In genomic region chr1:230310381-230311163, GRCh38 we compare ENCODE assay signal across 8 cellular contexts.
DNase-seq lines count a peak whose midpoint lies in the region; ATAC-seq and TF ChIP-seq lines count a peak whose summit lies in the region.

No MANE protein-coding gene starts in this region.

- CTCF ChIA-PET in naive thymus-derived CD4-positive, alpha-beta T cell (lab: Charles Lee): interaction anchor here (0.6 to 1.8 kb wide), 6 partner anchors 177 to 650 kb away, joined by 3 to 11 read pairs (median 3); no protein-coding TSS in a partner anchor

- peak; percentile 87 for ATAC-seq in naive thymus-derived CD4-positive, alpha-beta T cell
- ATAC-seq in stimulated activated naive B cell treated with anti-CD40 and anti-IgM and Interleukin-4, amounts not matched to agents 10 μg/mL and 1 μg/mL and 100 μg/mL, for 72 hours (replicated peaks): peak; percentile 68 to 86
- no peak for ATAC-seq in HG03108 (IDR thresholded peaks at IDR 0.05; ENCODE audit: unreplicated experiment)

- no peak overlapping the region for H3K9ac ChIP-seq in OCI-LY1 (ENCODE audit: low read length)

- H3K27me3 ChIP-seq in OCI-LY1 (ENCODE audit: insufficient read depth, low read length): no peaks in the 10 kb centered on the region
- no peaks in the 10 kb centered on the region for H3K27me3 ChIP-seq in naive thymus-derived CD4-positive, alpha-beta T cell (ENCODE audit: control insufficient read depth in 2 of 2, insufficient read depth in 2 of 2, low read length in 2 of 2)

- peak; percentile 89 for TF ChIP-seq CTCF in GM12864 (IDR thresholded peaks at IDR 0.05; ENCODE audit: low read depth, low read length, missing control alignments)
- TF ChIP-seq CTCF in OCI-LY1 (IDR thresholded peaks at IDR 0.05; ENCODE audit: low read length): peak; percentile 94

- H3K27ac ChIP-seq in OCI-LY1 (ENCODE audit: low read depth, low read length, poor library complexity, severe bottlenecking): no peak overlapping the region
- H3K27ac ChIP-seq in naive thymus-derived CD4-positive, alpha-beta T cell (ENCODE audit: low read depth, low read length): no peak overlapping the region

- no peak overlapping the region for H2AFZ ChIP-seq in OCI-LY1 (ENCODE audit: low read length)

- no peaks in the 10 kb centered on the region for H3K36me3 Mint-ChIP-seq in naive thymus-derived CD4-positive, alpha-beta T cell
- no peaks in the 10 kb centered on the region for H3K36me3 Mint-ChIP-seq in stimulated activated naive B cell treated with anti-CD40 and anti-IgM and Interleukin-4, amounts not matched to agents 10 μg/mL and 1 μg/mL and 100 μg/mL, for 72 hours

- H3K4me3 ChIP-seq in GM12864 (ENCODE audit: low read depth, low read length) (no peak overlapping the region), OCI-LY1 (ENCODE audit: low read depth, low read length, poor library complexity, severe bottlenecking) (no peak overlapping the region)
- no peak overlapping the region for H3K4me3 ChIP-seq in naive thymus-derived CD4-positive, alpha-beta T cell (ENCODE audit: low read length)

- no peaks in the 10 kb centered on the region for H3K79me2 ChIP-seq in OCI-LY1 (ENCODE audit: insufficient read depth, low read length)

- H3K36me3 ChIP-seq in OCI-LY1 (ENCODE audit: insufficient read depth, low read length): no peaks in the 10 kb centered on the region
- H3K36me3 ChIP-seq in naive thymus-derived CD4-positive, alpha-beta T cell (ENCODE audit: control insufficient read depth in 2 of 3, insufficient read depth in 3 of 3, low read length in 3 of 3): no peaks in the 10 kb centered on the region

- DNase-seq in GM12864 (ENCODE audit: low read depth): peak; percentile 29
- peak; percentile 85 for DNase-seq in HT-29 (ENCODE audit: low spot score)
- DNase-seq in activated T-cell treated with anti-CD3 and anti-CD28 coated beads for 4 hours: peak; percentile 46
- DNase-seq in erythroblast (lab: John Stamatoyannopoulos, UW): peak; percentile 71 to 86
- DNase-seq in naive thymus-derived CD4-positive, alpha-beta T cell: peak; percentile 25 to 70 (median 54)
- DNase-seq in stimulated activated naive B cell treated with anti-CD40 and anti-IgM and Interleukin-4, amounts not matched to agents 10 μg/mL and 1 μg/mL and 100 μg/mL, for 72 hours: peak; percentile 44

- no peaks in the 10 kb centered on the region for H4K20me1 ChIP-seq in OCI-LY1 (ENCODE audit: insufficient read depth, low read length)

- H3K4me1 Mint-ChIP-seq in naive thymus-derived CD4-positive, alpha-beta T cell: peaks cover 4 to 10% (median 4%) of the 10 kb centered on the region in 7 donors
- peaks cover 12 to 32% of the 10 kb centered on the region in 2 donors for H3K4me1 Mint-ChIP-seq in stimulated activated naive B cell treated with anti-CD40 and anti-IgM and Interleukin-4, amounts not matched to agents 10 μg/mL and 1 μg/mL and 100 μg/mL, for 72 hours

- intact Hi-C loops in naive thymus-derived CD4-positive, alpha-beta T cell (cut with micrococcal nuclease): loop anchor here (1.0 to 10.0 kb wide), 12 partner anchors 106 to 1646 kb away; partner anchors contain the start of gene GALNT2 (in 1 of the 2)

- H3K9me2 ChIP-seq in OCI-LY1 (ENCODE audit: low read depth, low read length): no peaks in the 10 kb centered on the region

- H3K4me2 ChIP-seq in OCI-LY1 (ENCODE audit: low read length): peak overlapping the region; percentile 13; the same call in 1 of the 2 replicates

- peaks cover 5 to 19% (median 10%) of the 10 kb centered on the region in 5 donors for H3K27me3 Mint-ChIP-seq in naive thymus-derived CD4-positive, alpha-beta T cell
- H3K27me3 Mint-ChIP-seq in stimulated activated naive B cell treated with anti-CD40 and anti-IgM and Interleukin-4, amounts not matched to agents 10 μg/mL and 1 μg/mL and 100 μg/mL, for 72 hours: peaks cover 0 to 4% of the 10 kb centered on the region in 2 donors

- TF ChIP-seq POLR2A in erythroblast (IDR thresholded peaks at IDR 0.05; ENCODE audit: low read length): no peak

- peak overlapping the region in 2 of 10 donors; percentile 6 to 30 for H3K4me3 Mint-ChIP-seq in naive thymus-derived CD4-positive, alpha-beta T cell
- no peak overlapping the region for H3K4me3 Mint-ChIP-seq in stimulated activated naive B cell treated with anti-CD40 and anti-IgM and Interleukin-4, amounts not matched to agents 10 μg/mL and 1 μg/mL and 100 μg/mL, for 72 hours

- POLR2A ChIA-PET in naive thymus-derived CD4-positive, alpha-beta T cell (lab: Charles Lee): no interaction called here

- no peaks in the 10 kb centered on the region for H3F3A ChIP-seq in OCI-LY1 (ENCODE audit: insufficient read depth, low read length)

- no peaks in the 10 kb centered on the region for H3K9me3 Mint-ChIP-seq in naive thymus-derived CD4-positive, alpha-beta T cell
- no peaks in the 10 kb centered on the region for H3K9me3 Mint-ChIP-seq in stimulated activated naive B cell treated with anti-CD40 and anti-IgM and Interleukin-4, amounts not matched to agents 10 μg/mL and 1 μg/mL and 100 μg/mL, for 72 hours

- peaks cover 19% of the 10 kb centered on the region for H3K4me1 ChIP-seq in OCI-LY1 (ENCODE audit: insufficient read depth, low read length, severe bottlenecking)
- H3K4me1 ChIP-seq in naive thymus-derived CD4-positive, alpha-beta T cell (ENCODE audit: control insufficient read depth in 2 of 2, insufficient read depth in 2 of 2, low read length in 2 of 2): peaks cover 3% of the 10 kb centered on the region in 2 donors

- H3K27ac Mint-ChIP-seq in naive thymus-derived CD4-positive, alpha-beta T cell: no peak overlapping the region
- H3K27ac Mint-ChIP-seq in stimulated activated naive B cell treated with anti-CD40 and anti-IgM and Interleukin-4, amounts not matched to agents 10 μg/mL and 1 μg/mL and 100 μg/mL, for 72 hours: no peak overlapping the region

- H3K9me3 ChIP-seq in OCI-LY1 (ENCODE audit: low read length): no peaks in the 10 kb centered on the region
- no peaks in the 10 kb centered on the region for H3K9me3 ChIP-seq in naive thymus-derived CD4-positive, alpha-beta T cell (ENCODE audit: control insufficient read depth in 2 of 3, low read length in 3 of 3)

Comparison
In these comparisons a context has a peak if more than half of its experiments do, and no peak if none do; other contexts are left out.
1. DNase-seq: peak in every context shown above with its lines; median percentile 85 in HT-29; 78 in erythroblast; 54 in naive thymus-derived CD4-positive, alpha-beta T cell; 46 in activated T-cell treated with anti-CD3 and anti-CD28 coated beads for 4 hours; 44 in stimulated activated naive B cell treated with anti-CD40 and anti-IgM and Interleukin-4, amounts not matched to agents 10 μg/mL and 1 μg/mL and 100 μg/mL, for 72 hours; 29 in GM12864.